8 cellular contexts compared by ENCODE assay signal in the genomic region with DNA sequence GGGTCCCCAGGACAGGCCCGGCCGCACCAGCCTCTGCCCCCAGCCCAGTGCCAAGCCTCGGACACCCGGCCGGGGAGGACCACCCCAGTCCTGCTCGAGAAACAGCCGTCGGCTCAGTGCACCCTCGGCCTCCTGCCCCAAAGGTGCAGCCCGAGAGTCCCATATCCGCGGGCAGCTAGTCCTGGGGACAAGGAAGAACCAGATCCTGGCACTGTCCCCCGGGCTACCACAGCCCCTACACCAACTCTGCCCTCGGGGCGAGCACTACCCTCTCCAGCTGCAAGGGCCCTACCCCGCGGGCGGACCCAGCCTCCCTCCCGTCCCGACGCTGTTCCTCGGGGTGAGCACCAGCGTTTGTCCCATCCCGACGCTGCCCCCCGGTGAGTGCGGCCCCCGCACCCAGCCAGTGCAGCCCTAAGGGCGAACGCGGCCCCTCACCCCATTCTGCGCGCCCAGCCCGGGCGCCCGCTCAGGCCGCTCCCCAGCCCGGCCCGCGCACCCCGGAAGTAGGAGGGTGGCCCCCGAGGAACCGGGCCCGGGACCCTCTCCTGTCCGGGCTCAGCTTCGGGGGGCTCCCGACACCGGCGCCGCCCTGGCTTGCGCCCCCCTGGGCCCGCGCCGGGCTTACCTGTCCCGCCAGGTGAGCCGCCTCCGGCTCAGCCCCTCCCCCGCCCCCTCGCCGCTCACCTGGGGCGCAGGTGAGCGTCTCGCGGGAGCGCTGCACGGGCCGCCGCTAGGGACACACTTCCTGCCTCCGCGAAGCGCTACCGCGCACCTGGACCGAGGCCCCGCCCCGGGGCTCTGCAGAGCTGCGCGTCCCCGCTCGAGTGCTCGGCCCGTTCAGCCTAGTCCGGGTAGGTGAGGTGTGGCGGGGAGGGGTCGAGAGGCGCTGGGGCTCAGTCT. TPM values are rescaled to one million over a fixed set of nuclear protein-coding genes. Genes with fewer than 3 reads are reported as not detected.
A peak's percentile ranks its signal among the peaks of the same experiment; 100 is the strongest.
DNase-seq lines count a peak whose midpoint lies in the region; ATAC-seq and TF ChIP-seq lines count a peak whose summit lies in the region.

A gene with protein sequence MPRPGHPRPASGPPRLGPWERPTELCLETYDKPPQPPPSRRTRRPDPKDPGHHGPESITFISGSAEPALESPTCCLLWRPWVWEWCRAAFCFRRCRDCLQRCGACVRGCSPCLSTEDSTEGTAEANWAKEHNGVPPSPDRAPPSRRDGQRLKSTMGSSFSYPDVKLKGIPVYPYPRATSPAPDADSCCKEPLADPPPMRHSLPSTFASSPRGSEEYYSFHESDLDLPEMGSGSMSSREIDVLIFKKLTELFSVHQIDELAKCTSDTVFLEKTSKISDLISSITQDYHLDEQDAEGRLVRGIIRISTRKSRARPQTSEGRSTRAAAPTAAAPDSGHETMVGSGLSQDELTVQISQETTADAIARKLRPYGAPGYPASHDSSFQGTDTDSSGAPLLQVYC (minus strand): TSS at position 747 of the 903 bp plus-strand sequence. CDS start 8,088 bp downstream, outside the sequence.

- intact Hi-C loops in right cardiac atrium (cut with DNase I) (no loop called here), spleen (cut with DNase I; ENCODE audit: low total_unique reads) (no loop called here)

- ATAC-seq in right cardiac atrium: peak; percentile 45 to 61
- no peak for ATAC-seq in GM18873 (IDR thresholded peaks at IDR 0.05; ENCODE audit: low FRiP score, unreplicated experiment)
- no peak for ATAC-seq in HG03469 (IDR thresholded peaks at IDR 0.05; ENCODE audit: unreplicated experiment)
- no peak for ATAC-seq in GM19463 (IDR thresholded peaks at IDR 0.05; ENCODE audit: unreplicated experiment)

- TF ChIP-seq POLR2A in spleen (IDR thresholded peaks at IDR 0.05): no peak

- H3K4me3 ChIP-seq in right cardiac atrium (ENCODE audit: low read length) (peak within 1 kb of the TSS; percentile 44), spleen (peak within 1 kb of the TSS; percentile 39 to 83 (median 54))

- peak in 5 of 11 experiments; percentile 7 to 42 (median 29) for TF ChIP-seq CTCF in spleen (IDR thresholded peaks at IDR 0.05 in 8 of 11, conservative IDR thresholded peaks at IDR 0.05 in 3 of 11)

- H3K9me3 ChIP-seq in right cardiac atrium (ENCODE audit: control insufficient read depth, low read length): no peaks in the 10 kb centered on the region
- peaks cover 0 to 14% (median 6%) of the 10 kb centered on the region in 8 donors for H3K9me3 ChIP-seq in spleen

- H3K27me3 ChIP-seq in right cardiac atrium (ENCODE audit: control insufficient read depth, insufficient read depth): no peaks in the 10 kb centered on the region
- H3K27me3 ChIP-seq in spleen (replicated peaks in 1 of 7): peaks cover 0 to 53% (median 25%) of the 10 kb centered on the region in 7 donors

- H3K4me1 ChIP-seq in right cardiac atrium (ENCODE audit: control insufficient read depth, insufficient read depth, low read length) (no peaks in the 10 kb centered on the region), spleen (peaks cover 0 to 20% (median 17%) of the 10 kb centered on the region in 6 donors)

- 2% methylated on average over 86 of the region's 86 CpGs for WGBS in right cardiac atrium
- 2 to 3% (median 2%) methylated on average over 12 to 86 of the region's 86 CpGs for WGBS in spleen, 5 donors

- H3K36me3 ChIP-seq in spleen: no peaks in the 10 kb centered on the region

- DNase-seq in DMS79 (lab: John Stamatoyannopoulos, UW) (peak; percentile 70), NCI-H748 treated with DMSO at 0.1 percent for 48 hours (lab: John Stamatoyannopoulos, UW) (peak; percentile 53), right cardiac atrium (no peak), spleen (peak; percentile 90)
- peak; percentile 9 for DNase-seq in activated gamma-delta T cell treated with anti-CD3 and anti-CD28 coated beads, Interleukin-2, amount 50 U/mL, for 16 hours (ENCODE audit: low read depth)

- H3K27ac ChIP-seq in right cardiac atrium (ENCODE audit: low read length) (no peak within 1 kb of the TSS), spleen (no peak within 1 kb of the TSS)

RNA-seq across cellular contexts. Expression of the gene that starts here (rescaled TPM):
- total RNA-seq in right cardiac atrium (1 to 10 TPM in 1 of 4 donors, under 1 TPM in 3; 0.19 to 1.2 (median 0.88) TPM), spleen (1 to 10 TPM in 4 of 7 donors, under 1 TPM in 3; 0.44 to 2.1 (median 1.1) TPM)
- polyA plus RNA-seq in right cardiac atrium (0.54 TPM), spleen (1 to 10 TPM in 1 of 3 donors, under 1 TPM in 2; 0.67 to 1.1 (median 0.89) TPM)

Comparison
In these comparisons a context has a peak if more than half of its experiments do, and no peak if none do; other contexts are left out.
1. DNase-seq: peak in DMS79 (single experiment), NCI-H748 treated with DMSO at 0.1 percent for 48 hours (single experiment), activated gamma-delta T cell treated with anti-CD3 and anti-CD28 coated beads, Interleukin-2, amount 50 U/mL, for 16 hours (single experiment) and spleen (single experiment); none in right cardiac atrium (0 of 3).
2. ATAC-seq: peak in right cardiac atrium (2 of 2); none in GM18873 (single experiment), HG03469 (single experiment) and GM19463 (single experiment).